Comparison of ENCODE assay signal across 1 cellular context in the genomic region with DNA sequence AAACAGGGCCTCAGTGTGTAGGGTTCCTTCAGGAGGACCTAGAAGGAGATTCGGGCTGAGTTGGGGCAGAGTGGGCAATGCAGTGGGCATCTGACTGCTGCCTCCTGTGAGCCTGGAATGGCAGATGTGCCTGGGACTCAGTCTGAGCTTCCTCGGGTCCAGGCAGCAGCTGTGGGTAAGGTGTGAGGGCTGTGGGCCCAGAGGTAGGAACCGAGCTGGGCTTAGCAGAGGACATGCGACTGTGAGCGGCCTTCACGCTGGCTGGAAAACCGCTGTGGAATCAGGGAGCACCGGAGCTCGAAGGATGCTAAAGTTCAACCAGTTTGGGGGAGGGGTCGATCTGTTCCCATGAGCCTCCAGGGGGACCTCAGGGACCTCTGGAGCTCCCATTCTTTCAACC.
TF ChIP-seq lines count a peak whose summit lies in the region.

No MANE protein-coding gene starts in this region.

TF ChIP-seq in H1, 55 proteins besides CTCF, POLR2A, EP300 and RAD21:
- no peak for TF ChIP-seq POLR2AphosphoS5 (IDR thresholded peaks at IDR 0.05; ENCODE audit: low read depth, low read length)
- no peak for TF ChIP-seq NANOG (IDR thresholded peaks at IDR 0.05; ENCODE audit: insufficient read depth, low read depth, low read length, poor library complexity, severe bottlenecking)
- TF ChIP-seq CBX5 (IDR thresholded peaks at IDR 0.05; ENCODE audit: low read depth, low read length): no peak
- TF ChIP-seq SP4 (IDR thresholded peaks at IDR 0.05; ENCODE audit: low read length): no peak
- TF ChIP-seq KDM1A (IDR thresholded peaks at IDR 0.05; ENCODE audit: borderline replicate concordance, low read length): no peak
- TF ChIP-seq, protein P1, sequence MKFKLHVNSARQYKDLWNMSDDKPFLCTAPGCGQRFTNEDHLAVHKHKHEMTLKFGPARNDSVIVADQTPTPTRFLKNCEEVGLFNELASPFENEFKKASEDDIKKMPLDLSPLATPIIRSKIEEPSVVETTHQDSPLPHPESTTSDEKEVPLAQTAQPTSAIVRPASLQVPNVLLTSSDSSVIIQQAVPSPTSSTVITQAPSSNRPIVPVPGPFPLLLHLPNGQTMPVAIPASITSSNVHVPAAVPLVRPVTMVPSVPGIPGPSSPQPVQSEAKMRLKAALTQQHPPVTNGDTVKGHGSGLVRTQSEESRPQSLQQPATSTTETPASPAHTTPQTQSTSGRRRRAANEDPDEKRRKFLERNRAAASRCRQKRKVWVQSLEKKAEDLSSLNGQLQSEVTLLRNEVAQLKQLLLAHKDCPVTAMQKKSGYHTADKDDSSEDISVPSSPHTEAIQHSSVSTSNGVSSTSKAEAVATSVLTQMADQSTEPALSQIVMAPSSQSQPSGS (IDR thresholded peaks at IDR 0.05; ENCODE audit: low read length): no peak
- no peak for TF ChIP-seq RXRA (IDR thresholded peaks at IDR 0.05; ENCODE audit: insufficient read depth, low read depth, low read length)
- no peak for TF ChIP-seq EZH2 (IDR thresholded peaks at IDR 0.05; ENCODE audit: low read depth, low read length, severe bottlenecking)
- no peak for TF ChIP-seq CHD1 (IDR thresholded peaks at IDR 0.05; ENCODE audit: low read depth, low read length)
- no peak for TF ChIP-seq BCL11A (IDR thresholded peaks at IDR 0.05; ENCODE audit: low read depth in 2 of 2, low read length in 2 of 2)
- TF ChIP-seq GABPA (IDR thresholded peaks at IDR 0.05; ENCODE audit: borderline replicate concordance, insufficient read depth, low read length): no peak
- no peak for TF ChIP-seq SUZ12 (IDR thresholded peaks at IDR 0.05; ENCODE audit: low read length)
- TF ChIP-seq PHF8 (conservative IDR thresholded peaks at IDR 0.05; ENCODE audit: low read depth, low read length): no peak
